ENCODE assay signal across 8 cellular contexts in genomic region chr7:111953611-111954010, GRCh38.
DNase-seq lines count a peak whose midpoint lies in the region; ATAC-seq and TF ChIP-seq lines count a peak whose summit lies in the region.

No MANE protein-coding gene starts in this region.

- H3K9me3 Mint-ChIP-seq in neural progenitor cell = no peaks in the 10 kb centered on the region

- intact Hi-C loops in uterus (cut with DNase I; ENCODE audit: low total_unique reads) = no loop called here

- H3K27ac ChIP-seq in neural progenitor cell = no peak overlapping the region
- H3K27ac ChIP-seq in uterus = peak overlapping the region in 1 of 2 donors; percentile 79

- no peak overlapping the region for H3K9ac ChIP-seq in neural progenitor cell

- no peak overlapping the region for H3K4me3 Mint-ChIP-seq in neural progenitor cell

- no peaks in the 10 kb centered on the region for H3K9me3 ChIP-seq in neural progenitor cell (ENCODE audit: low read depth)
- no peaks in the 10 kb centered on the region for H3K9me3 ChIP-seq in uterus

- H3K4me3 ChIP-seq in neural progenitor cell (no peak overlapping the region), uterus (no peak overlapping the region)

- no peaks in the 10 kb centered on the region for H3K79me2 ChIP-seq in neural progenitor cell (ENCODE audit: low read depth)

- H3F3A ChIP-seq in neural progenitor cell (ENCODE audit: low read depth) = no peaks in the 10 kb centered on the region

- peaks cover 20% of the 10 kb centered on the region for H3K4me1 Mint-ChIP-seq in neural progenitor cell

- H4K20me1 ChIP-seq in neural progenitor cell (ENCODE audit: low read depth) = no peaks in the 10 kb centered on the region

- no peak overlapping the region for H3K4me2 ChIP-seq in neural progenitor cell

- no peak for TF ChIP-seq POLR2A in uterus (IDR thresholded peaks at IDR 0.05)

- DNase-seq in MV-4-11 (lab: John Stamatoyannopoulos, UW) (peak; percentile 19), cerebellum (ENCODE audit: low spot score) (peak; percentile 38), neural progenitor cell (ENCODE audit: low spot score) (peak; percentile 31), uterus (no peak), germinal center (ENCODE audit: low spot score) (no peak)
- DNase-seq in effector CD8-positive, alpha-beta T cell (lab: John Stamatoyannopoulos, UW) = no peak

- no peak overlapping the region for H3K27ac Mint-ChIP-seq in neural progenitor cell

- H3K36me3 Mint-ChIP-seq in neural progenitor cell = no peaks in the 10 kb centered on the region

- H3K4me1 ChIP-seq in neural progenitor cell (peaks cover 9% of the 10 kb centered on the region), uterus (no peaks in the 10 kb centered on the region)

- H3K27me3 Mint-ChIP-seq in neural progenitor cell (ENCODE audit: insufficient read depth, low read depth) = no peaks in the 10 kb centered on the region

- H3K27me3 ChIP-seq in neural progenitor cell = no peaks in the 10 kb centered on the region
- no peaks in the 10 kb centered on the region for H3K27me3 ChIP-seq in uterus

- TF ChIP-seq CTCF in neural progenitor cell (IDR thresholded peaks at IDR 0.05) (peak; percentile 21), uterus (IDR thresholded peaks at IDR 0.05) (no peak)

- no peaks in the 10 kb centered on the region for H3K36me3 ChIP-seq in neural progenitor cell
- H3K36me3 ChIP-seq in uterus = no peaks in the 10 kb centered on the region

- no peak overlapping the region for H2AFZ ChIP-seq in neural progenitor cell (replicated peaks)

- peak; percentile 36 for ATAC-seq in GM19351 (IDR thresholded peaks at IDR 0.05; ENCODE audit: unreplicated experiment)
- ATAC-seq in GM19452 (IDR thresholded peaks at IDR 0.05; ENCODE audit: unreplicated experiment) = no peak

Comparison
In these comparisons a context has a peak if more than half of its experiments do, and no peak if none do; other contexts are left out.
1. DNase-seq: peak in MV-4-11 (single experiment), cerebellum (single experiment) and neural progenitor cell (single experiment); none in uterus (0 of 2), germinal center (single experiment) and effector CD8-positive, alpha-beta T cell (single experiment).